20 cellular contexts compared by ENCODE assay signal in genomic region chr17:69943058-69943457, GRCh38.
DNase-seq lines count a peak whose midpoint lies in the region; FAIRE-seq and TF ChIP-seq lines count a peak whose summit lies in the region.
"Had no signal": no experiment of that assay in that cellular context is flagged by ENCODE, and none has a peak within 500 bp of the region (broad histone marks: within the 10 kb centered on the region; RNA-seq: fewer than 3 reads in every experiment).

No MANE protein-coding gene starts in this region.

- no peak overlapping the region for H3K9ac ChIP-seq in kidney (ENCODE audit: low read length in 2 of 2)
- H3K9ac ChIP-seq: BLaER1 treated with 17β-estradiol and CSF1 and Interleukin-3, amounts not matched to agents 10 nM and 100 nM had no signal

- TF ChIP-seq POLR2A in prostate gland (IDR thresholded peaks at IDR 0.05): no peak

- CTCF ChIA-PET in HEK293 (lab: Yijun Ruan, JAX): no interaction called here

- intact Hi-C loops in kidney (cut with DNase I) (no loop called here), prostate gland (cut with DNase I) (no loop called here)

- FAIRE-seq in G401.6 (lab: Jason Lieb, UNC) (peak; percentile 87), kidney (lab: Jason Lieb, UNC) (peak; percentile 6)
- FAIRE-seq: D721Med, GM12878, GM12892, GM18507 had no signal

- H3K4me1 ChIP-seq in HEK293 (ENCODE audit: control insufficient read depth, insufficient read depth, low read length) (no peaks in the 10 kb centered on the region), kidney (ENCODE audit: control insufficient read depth in 1 of 2, insufficient read depth in 1 of 2, low read depth in 1 of 2, low read length in 2 of 2) (no peaks in the 10 kb centered on the region), prostate gland (replicated peaks) (no peaks in the 10 kb centered on the region)
- H3K4me1 ChIP-seq: A549, Caco-2 had no signal

- POLR2A ChIA-PET in HEK293 (lab: Yijun Ruan, JAX): no interaction called here

- H3K9me3 ChIP-seq in HEK293 (ENCODE audit: control insufficient read depth, insufficient read depth, low read depth, low read length) (no peaks in the 10 kb centered on the region), kidney (ENCODE audit: control insufficient read depth in 1 of 2, low read length in 2 of 2) (no peaks in the 10 kb centered on the region), prostate gland (no peaks in the 10 kb centered on the region)
- H3K9me3 ChIP-seq: A549; BLaER1 treated with 17β-estradiol and CSF1 and Interleukin-3, amounts not matched to agents 10 nM and 100 nM; Caco-2 had no signal

- H3K4me3 ChIP-seq in HEK293 (ENCODE audit: low read depth, low read length) (no peak overlapping the region), kidney (ENCODE audit: low read length in 2 of 2) (no peak overlapping the region), prostate gland (no peak overlapping the region)
- H3K4me3 ChIP-seq: A549; BLaER1 treated with 17β-estradiol and CSF1 and Interleukin-3, amounts not matched to agents 10 nM and 100 nM; GM12878 had no signal

- TF ChIP-seq CTCF in HEK293 (tag by site-specific recombination; IDR thresholded peaks at IDR 0.05): no peak
- TF ChIP-seq CTCF in kidney (IDR thresholded peaks at IDR 0.05; ENCODE audit: borderline replicate concordance, extremely low read depth, insufficient read depth): no peak
- TF ChIP-seq CTCF in prostate gland (IDR thresholded peaks at IDR 0.05): no peak

- H3K27ac ChIP-seq in HEK293 (ENCODE audit: extremely low read depth, low read depth, low read length) (no peak overlapping the region), kidney (ENCODE audit: low read depth in 2 of 2, low read length in 2 of 2) (no peak overlapping the region), prostate gland (no peak overlapping the region)
- H3K27ac ChIP-seq: 22Rv1; A549; BLaER1 treated with 17β-estradiol and CSF1 and Interleukin-3, amounts not matched to agents 10 nM and 100 nM; C4-2B had no signal

- DNase-seq in kidney (no peak), prostate gland (ENCODE audit: low spot score) (no peak), 8988T (no peak)
- DNase-seq: AML-193; Caco-2; Calu3; CD4-positive, alpha-beta T cell; CD8-positive, alpha-beta T cell; DMS79 treated with DMSO at 0.1 percent for 48 hours; GDM1 had no signal

- H3K36me3 ChIP-seq in HEK293 (ENCODE audit: control insufficient read depth in 2 of 2, insufficient read depth in 1 of 2, low read length in 2 of 2) (no peaks in the 10 kb centered on the region), kidney (ENCODE audit: control insufficient read depth in 1 of 2, insufficient read depth in 2 of 2, low read length in 2 of 2) (no peaks in the 10 kb centered on the region), prostate gland (no peaks in the 10 kb centered on the region)
- H3K36me3 ChIP-seq: BLaER1 treated with 17β-estradiol and CSF1 and Interleukin-3, amounts not matched to agents 10 nM and 100 nM had no signal

- H3K27me3 ChIP-seq in prostate gland (replicated peaks; ENCODE audit: insufficient read depth): no peaks in the 10 kb centered on the region
- H3K27me3 ChIP-seq: BLaER1 treated with 17β-estradiol and CSF1 and Interleukin-3, amounts not matched to agents 10 nM and 100 nM had no signal

TF ChIP-seq in HEK293, 187 proteins besides CTCF, POLR2A, EP300 and RAD21:
- TF ChIP-seq ZNF510 (tag by site-specific recombination; IDR thresholded peaks at IDR 0.05; ENCODE audit: insufficient replicate concordance) (peak; percentile 98), INSM2 (tag by site-specific recombination; IDR thresholded peaks at IDR 0.05) (no peak)
